Comparison of ENCODE assay signal across 18 cellular contexts in the genomic region with DNA sequence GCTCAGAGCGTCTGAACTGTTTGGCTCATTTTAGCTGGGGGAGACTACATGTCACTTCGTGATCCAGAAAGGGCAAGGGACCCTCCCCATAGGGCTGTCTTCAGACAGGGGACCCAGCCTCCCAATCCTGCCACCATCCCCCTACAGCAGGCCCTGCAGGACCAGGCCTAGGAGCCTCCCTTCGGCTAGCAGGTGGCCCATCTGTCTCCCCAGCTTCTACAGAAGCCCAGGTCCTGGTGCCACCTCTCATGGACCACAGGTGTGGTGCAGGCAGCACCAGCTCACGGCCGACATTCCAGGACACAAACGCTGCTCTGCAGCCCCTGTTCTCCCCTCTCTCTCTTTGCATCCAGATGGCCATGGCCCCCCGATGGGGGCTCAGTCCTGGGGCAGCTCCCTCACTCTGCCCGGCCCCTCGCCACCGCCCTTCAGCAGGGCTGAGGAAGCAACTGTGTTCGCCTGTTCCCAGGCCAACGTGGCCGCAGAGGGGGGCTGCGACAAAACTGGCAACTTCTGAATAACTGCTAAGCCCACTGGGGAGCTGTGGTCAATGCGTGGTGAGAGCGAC. TPM values are rescaled to one million over a fixed set of nuclear protein-coding genes. Genes with fewer than 3 reads are reported as not detected.
A peak's percentile ranks its signal among the peaks of the same experiment; 100 is the strongest.
DNase-seq lines count a peak whose midpoint lies in the region; ATAC-seq, FAIRE-seq and TF ChIP-seq lines count a peak whose summit lies in the region.
"Had no signal": no experiment of that assay in that cellular context is flagged by ENCODE, and none has a peak within 500 bp of the region (broad histone marks: within the 10 kb centered on the region; RNA-seq: fewer than 3 reads in every experiment).

No MANE protein-coding gene starts in this region.

- WGBS in small intestine, 3 donors: 86 to 91% (median 87%) methylated on average over 15 to 16 of the region's 16 CpGs
- WGBS in aorta, 2 donors: 85% methylated on average over 16 of the region's 16 CpGs

- H3K4me1 ChIP-seq in Caco-2 (no peaks in the 10 kb centered on the region), RWPE2 (ENCODE audit: insufficient read depth, poor library complexity, severe bottlenecking) (no peaks in the 10 kb centered on the region), mucosa of descending colon (ENCODE audit: low read depth) (no peaks in the 10 kb centered on the region), small intestine (ENCODE audit: control insufficient read depth in 2 of 2, insufficient read depth in 1 of 2, low read depth in 1 of 2, low read length in 1 of 2) (no peaks in the 10 kb centered on the region), aorta (ENCODE audit: control insufficient read depth in 1 of 2, insufficient read depth in 2 of 2, low read length in 2 of 2) (no peaks in the 10 kb centered on the region)

- TF ChIP-seq CTCF in Caco-2 (IDR thresholded peaks at IDR 0.05; ENCODE audit: insufficient read depth in 1 of 2, low read depth in 1 of 2, low read length in 1 of 2, severe bottlenecking in 1 of 2, unreplicated experiment in 1 of 2): no peak
- peak; percentile 30 for TF ChIP-seq CTCF in RWPE2 (IDR thresholded peaks at IDR 0.05; ENCODE audit: poor library complexity, severe bottlenecking)
- TF ChIP-seq CTCF in mucosa of descending colon (IDR thresholded peaks at IDR 0.05): no peak

- H3K27me3 Mint-ChIP-seq in Caco-2 (ENCODE audit: insufficient read depth, unreplicated experiment): no peaks in the 10 kb centered on the region
- H3K27me3 Mint-ChIP-seq: stimulated activated naive CD8-positive, alpha-beta T cell treated with anti-CD3 and anti-CD28 coated beads, Interleukin-15, amount 100 ng/mL, for 72 hours; T-cell had no signal

- H3K27ac ChIP-seq in RWPE2 (ENCODE audit: poor library complexity, severe bottlenecking) (no peak overlapping the region), small intestine (ENCODE audit: low read depth in 1 of 2, low read length in 1 of 2) (no peak overlapping the region), aorta (ENCODE audit: low read depth in 1 of 2, low read length in 2 of 2) (no peak overlapping the region)
- H3K27ac ChIP-seq: adrenal gland, neural progenitor cell, skin epidermis had no signal

- CTCF ChIA-PET in Caco-2 (lab: Charles Lee): no interaction called here

- no TSS peak for BruUV-seq in Caco-2 (replicated peaks; lab: Mats Ljungman, UMichigan)

- intact Hi-C loops in Caco-2 (cut with micrococcal nuclease; ENCODE audit: unreplicated experiment) (loop anchor here (5.0 kb wide), 1 partner anchor 219 kb away; no protein-coding TSS in a partner anchor), mucosa of descending colon (cut with DNase I, micrococcal nuclease) (no loop called here), aorta (cut with DNase I) (loop anchor here in 1 of 2 donors (10.0 kb wide), 1 partner anchor 47 kb away; no protein-coding TSS in a partner anchor)

- H3K4me3 ChIP-seq in Caco-2 (ENCODE audit: low read depth, low read length): no peak overlapping the region
- no peak overlapping the region for H3K4me3 ChIP-seq in H7 (ENCODE audit: insufficient read depth, low read depth, low read length)
- no peak overlapping the region for H3K4me3 ChIP-seq in RWPE2 (ENCODE audit: severe bottlenecking)
- H3K4me3 ChIP-seq in mucosa of descending colon: no peak overlapping the region
- no peak overlapping the region for H3K4me3 ChIP-seq in small intestine (ENCODE audit: low read depth in 1 of 2, low read length in 2 of 2)
- no peak overlapping the region for H3K4me3 ChIP-seq in aorta (ENCODE audit: low read length in 2 of 2)
- H3K4me3 ChIP-seq: adrenal gland, neural progenitor cell, skin epidermis had no signal

- no peaks in the 10 kb centered on the region for H3K9me3 Mint-ChIP-seq in Caco-2 (ENCODE audit: unreplicated experiment)
- H3K9me3 Mint-ChIP-seq: neural progenitor cell; stimulated activated naive CD8-positive, alpha-beta T cell treated with anti-CD3 and anti-CD28 coated beads, Interleukin-15, amount 100 ng/mL, for 72 hours; T-cell had no signal

- H3K4me3 Mint-ChIP-seq in Caco-2 (ENCODE audit: unreplicated experiment): no peak overlapping the region
- H3K4me3 Mint-ChIP-seq: neural progenitor cell; stimulated activated naive CD8-positive, alpha-beta T cell treated with anti-CD3 and anti-CD28 coated beads, Interleukin-15, amount 100 ng/mL, for 72 hours; T-cell had no signal

- H3K27me3 ChIP-seq in Caco-2 (replicated peaks; ENCODE audit: control insufficient read depth, insufficient read depth, low read length): no peaks in the 10 kb centered on the region
- no peaks in the 10 kb centered on the region for H3K27me3 ChIP-seq in H7 (ENCODE audit: control insufficient read depth, insufficient read depth, low read length)
- no peaks in the 10 kb centered on the region for H3K27me3 ChIP-seq in RWPE2 (ENCODE audit: insufficient read depth, poor library complexity, severe bottlenecking)
- H3K27me3 ChIP-seq in small intestine (ENCODE audit: control insufficient read depth in 2 of 2, insufficient read depth in 2 of 2, low read length in 2 of 2): no peaks in the 10 kb centered on the region
- no peaks in the 10 kb centered on the region for H3K27me3 ChIP-seq in aorta (ENCODE audit: control insufficient read depth in 1 of 2, insufficient read depth in 2 of 2, low read length in 1 of 2)
- H3K27me3 ChIP-seq: adrenal gland, neural progenitor cell had no signal

- no peaks in the 10 kb centered on the region for H3K4me1 Mint-ChIP-seq in Caco-2 (ENCODE audit: low read depth, unreplicated experiment)
- H3K4me1 Mint-ChIP-seq: neural progenitor cell; stimulated activated naive CD8-positive, alpha-beta T cell treated with anti-CD3 and anti-CD28 coated beads, Interleukin-15, amount 100 ng/mL, for 72 hours had no signal

- peak overlapping the region; percentile 63 for H3K27ac Mint-ChIP-seq in Caco-2 (ENCODE audit: unreplicated experiment)
- H3K27ac Mint-ChIP-seq: neural progenitor cell, T-cell had no signal

- FAIRE-seq in small intestine (lab: Jason Lieb, UNC): no peak

- H3K36me3 ChIP-seq in Caco-2 (ENCODE audit: control insufficient read depth, insufficient read depth, low read length) (no peaks in the 10 kb centered on the region), H7 (replicated peaks; ENCODE audit: control insufficient read depth, insufficient read depth, low read length) (no peaks in the 10 kb centered on the region), RWPE2 (ENCODE audit: low read depth) (no peaks in the 10 kb centered on the region), mucosa of descending colon (ENCODE audit: low read depth) (no peaks in the 10 kb centered on the region), small intestine (ENCODE audit: control insufficient read depth in 2 of 2, insufficient read depth in 2 of 2, low read length in 2 of 2) (no peaks in the 10 kb centered on the region), aorta (ENCODE audit: control insufficient read depth in 1 of 2, insufficient read depth in 2 of 2, low read length in 1 of 2) (peaks cover 0 to 5% of the 10 kb centered on the region in 2 donors)
- H3K36me3 ChIP-seq: neural progenitor cell had no signal

- H3K36me3 Mint-ChIP-seq in Caco-2 (ENCODE audit: insufficient read depth, unreplicated experiment): no peaks in the 10 kb centered on the region

- POLR2A ChIA-PET in Caco-2 (lab: Charles Lee): no interaction called here

- no peak for ATAC-seq in RWPE2 (ENCODE audit: low read depth)
- peak; percentile 7 for ATAC-seq in mucosa of descending colon
- no peak for ATAC-seq in aorta (ENCODE audit: low FRiP score)
- ATAC-seq in esophagus mucosa: no peak

- H3K9me3 ChIP-seq in Caco-2 (no peaks in the 10 kb centered on the region), RWPE2 (ENCODE audit: severe bottlenecking) (no peaks in the 10 kb centered on the region), mucosa of descending colon (no peaks in the 10 kb centered on the region), small intestine (ENCODE audit: control insufficient read depth, low read depth) (no peaks in the 10 kb centered on the region), aorta (ENCODE audit: control insufficient read depth, low read length) (no peaks in the 10 kb centered on the region)
- H3K9me3 ChIP-seq: adrenal gland had no signal

- DNase-seq in Caco-2: no peak
- peak; percentile 67 for DNase-seq in H7
- DNase-seq in RWPE2 (ENCODE audit: low spot score): no peak
- DNase-seq in mucosa of descending colon: no peak
- no peak for DNase-seq in small intestine
- DNase-seq in aorta: no peak
- DNase-seq in amygdala (lab: John Stamatoyannopoulos, UW): no peak
- DNase-seq: activated CD4-positive, alpha-beta T cell treated with anti-CD3 and anti-CD28 coated beads, Interleukin-2, amount 50 U/mL, for 4 hours; activated T-cell treated with anti-CD3 and anti-CD28 coated beads for 4 hours; GOT3 had no signal

RNA-seq across cellular contexts. Expression of a gene that starts 10.3 kb away (rescaled TPM):
- total RNA-seq in Caco-2 (2022): 19.0 and 26.4 TPM in 2 replicates
- 12.7 and 13.7 TPM in 2 replicates for total RNA-seq in H7 (2014; rRNA removed; shearing (Covaris generic))
- 10 to 100 TPM; 37.0 to 50.5 (median 45.5) TPM for total RNA-seq in mucosa of descending colon
- 10 to 100 TPM in 2 of 3 donors, 1 to 10 TPM in 1; 9.2 to 20.6 (median 12.5) TPM for polyA plus RNA-seq in small intestine
- total RNA-seq in aorta: 10 to 100 TPM; 33.8 to 48.0 TPM
- polyA plus RNA-seq in aorta: 10 to 100 TPM; 16.0 to 24.7 TPM
- total RNA-seq in esophagus mucosa: 15.7 TPM

RNA-seq across cellular contexts. Expression of a gene that starts 30.5 kb away (rescaled TPM):
- total RNA-seq in Caco-2 (2022) (3.4 and 3.6 TPM in 2 replicates), mucosa of descending colon (1 to 10 TPM in 2 of 3 donors, not detected in 1; 1.3 to 2.8 TPM), aorta (not detected), esophagus mucosa (0.76 TPM)
- total RNA-seq in H7 (2014; rRNA removed; shearing (Covaris generic)): 0.90 and 2.8 TPM in 2 replicates
- polyA plus RNA-seq in small intestine (1 to 10 TPM in 2 of 3 donors, not detected in 1; 2.6 to 4.1 TPM), aorta (under 1 TPM in 1 of 2 donors, not detected in 1; 0.36 TPM)
- total RNA-seq: left ventricle myocardium superior, LHCN-M2 had no signal

RNA-seq across cellular contexts. Expression of a gene that starts 39.7 kb away (rescaled TPM):
- total RNA-seq in Caco-2 (2022) (197 and 224 TPM in 2 replicates), mucosa of descending colon (100 to 1,000 TPM; 186 to 205 (median 202) TPM), aorta (100 to 1,000 TPM; 192 to 193 TPM), esophagus mucosa (91.1 TPM)
- 32.8 and 41.7 TPM in 2 replicates for total RNA-seq in H7 (2014; rRNA removed; shearing (Covaris generic))
- polyA plus RNA-seq in small intestine (100 to 1,000 TPM; 186 to 384 (median 323) TPM), aorta (100 to 1,000 TPM; 155 to 295 TPM)
